Comparison of ENCODE assay signal across 8 cellular contexts in genomic region chr22:23893446-23893956, GRCh38. TPM values are rescaled to one million over a fixed set of nuclear protein-coding genes. Genes with fewer than 3 reads are reported as not detected.
DNase-seq lines count a peak whose midpoint lies in the region; ATAC-seq, FAIRE-seq and TF ChIP-seq lines count a peak whose summit lies in the region.

No MANE protein-coding gene starts in this region.

- FAIRE-seq in GM12892 (lab: Jason Lieb, UNC), result no peak

- H3K9me3 ChIP-seq in T-helper 17 cell (ENCODE audit: control insufficient read depth, low read length, poor library complexity, severe bottlenecking) (no peaks in the 10 kb centered on the region), gastrocnemius medialis (no peaks in the 10 kb centered on the region)

- TF ChIP-seq POLR2A in gastrocnemius medialis (IDR thresholded peaks at IDR 0.05) (no peak), GM12892 (IDR thresholded peaks at IDR 0.05; ENCODE audit: low read depth, low read length) (no peak)

- H3K36me3 Mint-ChIP-seq in T-helper 17 cell (ENCODE audit: low read depth), result peaks cover 3% of the 10 kb centered on the region

- in situ Hi-C loops in gastrocnemius medialis (cut with MboI; ENCODE audit: low sequenced_read_pairs in 4 of 4), result no loop called here

- H3K4me1 ChIP-seq in gastrocnemius medialis, result peaks cover 14 to 19% of the 10 kb centered on the region in 2 donors

- H3K27me3 Mint-ChIP-seq in T-helper 17 cell, result no peaks in the 10 kb centered on the region

- no peak for TF ChIP-seq CTCF in foreskin fibroblast (IDR thresholded peaks at IDR 0.05; ENCODE audit: low read depth, low read length)
- TF ChIP-seq CTCF in gastrocnemius medialis (IDR thresholded peaks at IDR 0.05 in 4 of 5, conservative IDR thresholded peaks at IDR 0.05 in 1 of 5), result no peak

- peaks cover 18% of the 10 kb centered on the region for H3K4me1 Mint-ChIP-seq in T-helper 17 cell

- no peaks in the 10 kb centered on the region for H3K27me3 ChIP-seq in gastrocnemius medialis

- DNase-seq in T-helper 17 cell (no peak), foreskin fibroblast (peak in 1 of 2 donors; percentile 12), gastrocnemius medialis (no peak), GM12892 (ENCODE audit: insufficient read length) (no peak)

- H3K4me3 ChIP-seq in foreskin fibroblast (ENCODE audit: low read depth in 1 of 2, low read length in 2 of 2), result peak overlapping the region; percentile 74 to 80
- H3K4me3 ChIP-seq in gastrocnemius medialis, result peak overlapping the region; percentile 67 to 94 (median 78)

- peak overlapping the region; percentile 83 to 95 (median 88) for H3K27ac ChIP-seq in gastrocnemius medialis

- intact Hi-C loops in gastrocnemius medialis (cut with DNase I; ENCODE audit: low total_unique reads), result loop anchor here (5.0 kb wide), 2 partner anchors 36 to 126 kb away; partner anchors contain the start of genes CHCHD10 and SLC2A11

- H3K36me3 ChIP-seq in gastrocnemius medialis, result peaks cover 0 to 8% of the 10 kb centered on the region in 2 donors

- H3K4me3 Mint-ChIP-seq in T-helper 17 cell, result peak overlapping the region; percentile 94

- H3K27ac Mint-ChIP-seq in T-helper 17 cell, result peak overlapping the region; percentile 88

- ATAC-seq in GM19395 (IDR thresholded peaks at IDR 0.05; ENCODE audit: unreplicated experiment), result peak; percentile 2
- no peak for ATAC-seq in T-helper 17 cell
- no peak for ATAC-seq in gastrocnemius medialis
- ATAC-seq in GM19324 (IDR thresholded peaks at IDR 0.05; ENCODE audit: low FRiP score, unreplicated experiment), result no peak
- no peak for ATAC-seq in HG03571 (IDR thresholded peaks at IDR 0.05; ENCODE audit: unreplicated experiment)
- ATAC-seq in GM21423 (IDR thresholded peaks at IDR 0.05; ENCODE audit: unreplicated experiment), result no peak

RNA-seq across cellular contexts. Expression of gene MIF, which starts 0.7 kb away (rescaled TPM):
- total RNA-seq in T-helper 17 cell, result 100 to 1,000 TPM; 219 to 223 TPM
- total RNA-seq in gastrocnemius medialis, result 100 to 1,000 TPM in 3 of 4 donors, 10 to 100 TPM in 1; 78.1 to 145 (median 129) TPM
- 106 TPM for polyA plus RNA-seq in GM12892 (2012; ENCODE audit: missing spikeins)

RNA-seq across cellular contexts. Expression of gene SLC2A11, which starts 35.8 kb away (rescaled TPM):
- total RNA-seq in T-helper 17 cell (10 to 100 TPM in 1 of 2 donors, 1 to 10 TPM in 1; 9.8 to 11.9 TPM), gastrocnemius medialis (10 to 100 TPM in 1 of 4 donors, 1 to 10 TPM in 3; 2.4 to 19.0 (median 6.2) TPM)
- 12.9 TPM for polyA plus RNA-seq in GM12892 (2012; ENCODE audit: missing spikeins)

RNA-seq across cellular contexts. Expression of gene DERL3, which starts 54.7 kb away (rescaled TPM):
- 1 to 10 TPM; 2.7 to 3.6 TPM for total RNA-seq in T-helper 17 cell
- 1 to 10 TPM in 3 of 4 donors, under 1 TPM in 1; 0.72 to 1.5 (median 1.3) TPM for total RNA-seq in gastrocnemius medialis
- 8.5 TPM for polyA plus RNA-seq in GM12892 (2012; ENCODE audit: missing spikeins)
